In genomic region chr3:158452324-158452723, GRCh38 we compare ENCODE assay signal across 23 cellular contexts.
"Had no signal": no experiment of that assay in that cellular context is flagged by ENCODE, and none has a peak within 500 bp of the region (broad histone marks: within the 10 kb centered on the region; RNA-seq: fewer than 3 reads in every experiment).

No MANE protein-coding gene starts in this region.

- DNase-seq: activated CD4-positive, alpha-beta T cell treated with anti-CD3 and anti-CD28 coated beads, Interleukin-2, amount 10 ng/mL, durations not matched to agents 7 days and 5 days; activated CD4-positive, CD25-positive, alpha-beta regulatory T cell treated with anti-CD3 and anti-CD28 coated beads, Interleukin-2, amount 50 U/mL, for 72 hours; activated CD8-positive, alpha-beta T cell treated with anti-CD3 and anti-CD28 coated beads for 36 hours; activated gamma-delta T cell treated with Interleukin-2 at 50 U/mL for 16 hours; adrenal gland; colonic mucosa; head of caudate nucleus; hypothalamus; mucosa of descending colon; nephron progenitor cell; occipital lobe; stimulated activated CD4-positive, alpha-beta T cell treated with anti-CD3 and anti-CD28 coated beads, Interleukin-15, amount 100 ng/mL, for 24 hours; stomach; T-helper 1 cell; WERI-Rb-1 had no signal

- H3K9me3 ChIP-seq: colonic mucosa, gastroesophageal sphincter, mucosa of descending colon, stomach, suprapubic skin, tibial nerve had no signal

- H3K4me3 ChIP-seq: adrenal gland, colonic mucosa, gastroesophageal sphincter, mucosa of descending colon, smooth muscle cell, stomach, suprapubic skin, tibial nerve had no signal

- H3K36me3 ChIP-seq: adrenal gland, colonic mucosa, gastroesophageal sphincter, stomach, suprapubic skin, tibial nerve, WERI-Rb-1 had no signal

- H3K27me3 Mint-ChIP-seq: activated CD4-positive, alpha-beta T cell treated with anti-CD3 and anti-CD28 coated beads, Interleukin-2, amount 10 ng/mL, durations not matched to agents 7 days and 5 days; activated CD8-positive, alpha-beta T cell treated with anti-CD3 and anti-CD28 coated beads for 36 hours; activated naive CD4-positive, alpha-beta T cell treated with anti-CD3 and anti-CD28 coated beads, Interleukin-2, amount 50 U/mL, for 24 hours; memory B cell; stimulated activated memory B cell treated with anti-CD40 and anti-IgM and Interleukin-4, amounts not matched to agents 10 μg/mL and 1 μg/mL and 100 μg/mL, for 72 hours had no signal

- H3K27ac ChIP-seq: adrenal gland, colonic mucosa, gastroesophageal sphincter, stomach, suprapubic skin, tibial nerve, WERI-Rb-1 had no signal

- H3K4me2 ChIP-seq: smooth muscle cell had no signal

- H3K9me3 Mint-ChIP-seq: activated CD4-positive, alpha-beta T cell treated with anti-CD3 and anti-CD28 coated beads, Interleukin-2, amount 10 ng/mL, durations not matched to agents 7 days and 5 days; activated CD8-positive, alpha-beta T cell treated with anti-CD3 and anti-CD28 coated beads for 36 hours; activated naive CD4-positive, alpha-beta T cell treated with anti-CD3 and anti-CD28 coated beads, Interleukin-2, amount 50 U/mL, for 24 hours; activated T-helper 1 cell treated with anti-CD3 and anti-CD28 coated beads, Interleukin-12 subunit alpha, Interleukin-12 subunit beta, Interleukin-2, Interleukin-4 antibody, amounts not matched to agents 30 ng/mL and 10 ng/mL and 1 ng/mL, durations not matched to agents 14 hours and 24 hours and 36 hours; memory B cell; nephron progenitor cell; stimulated activated memory B cell treated with anti-CD40 and anti-IgM and Interleukin-4, amounts not matched to agents 10 μg/mL and 1 μg/mL and 100 μg/mL, for 72 hours had no signal

- H3K27me3 ChIP-seq: adrenal gland, colonic mucosa, gastroesophageal sphincter, stomach, suprapubic skin, tibial nerve had no signal

- H3K4me3 Mint-ChIP-seq: activated CD4-positive, alpha-beta T cell treated with anti-CD3 and anti-CD28 coated beads, Interleukin-2, amount 10 ng/mL, durations not matched to agents 7 days and 5 days; activated CD8-positive, alpha-beta T cell treated with anti-CD3 and anti-CD28 coated beads for 36 hours; activated naive CD4-positive, alpha-beta T cell treated with anti-CD3 and anti-CD28 coated beads, Interleukin-2, amount 50 U/mL, for 24 hours; activated T-helper 1 cell treated with anti-CD3 and anti-CD28 coated beads, Interleukin-12 subunit alpha, Interleukin-12 subunit beta, Interleukin-2, Interleukin-4 antibody, amounts not matched to agents 30 ng/mL and 10 ng/mL and 1 ng/mL, durations not matched to agents 14 hours and 24 hours and 36 hours; memory B cell; nephron progenitor cell; stimulated activated memory B cell treated with anti-CD40 and anti-IgM and Interleukin-4, amounts not matched to agents 10 μg/mL and 1 μg/mL and 100 μg/mL, for 72 hours had no signal

- H3K4me1 Mint-ChIP-seq: activated naive CD4-positive, alpha-beta T cell treated with anti-CD3 and anti-CD28 coated beads, Interleukin-2, amount 50 U/mL, for 24 hours; nephron progenitor cell had no signal

- H3K27ac Mint-ChIP-seq: activated CD4-positive, alpha-beta T cell treated with anti-CD3 and anti-CD28 coated beads, Interleukin-2, amount 10 ng/mL, durations not matched to agents 7 days and 5 days; activated CD8-positive, alpha-beta T cell treated with anti-CD3 and anti-CD28 coated beads for 36 hours; activated naive CD4-positive, alpha-beta T cell treated with anti-CD3 and anti-CD28 coated beads, Interleukin-2, amount 50 U/mL, for 24 hours; activated T-helper 1 cell treated with anti-CD3 and anti-CD28 coated beads, Interleukin-12 subunit alpha, Interleukin-12 subunit beta, Interleukin-2, Interleukin-4 antibody, amounts not matched to agents 30 ng/mL and 10 ng/mL and 1 ng/mL, durations not matched to agents 14 hours and 24 hours and 36 hours; memory B cell; nephron progenitor cell; stimulated activated memory B cell treated with anti-CD40 and anti-IgM and Interleukin-4, amounts not matched to agents 10 μg/mL and 1 μg/mL and 100 μg/mL, for 72 hours had no signal

- H3K4me1 ChIP-seq: adrenal gland, colonic mucosa, gastroesophageal sphincter, stomach, suprapubic skin, tibial nerve had no signal
